16 cellular contexts compared by ENCODE assay signal in genomic region chr4:113678651-113679050, GRCh38.
A peak's percentile ranks its signal among the peaks of the same experiment; 100 is the strongest.
DNase-seq lines count a peak whose midpoint lies in the region; ATAC-seq and TF ChIP-seq lines count a peak whose summit lies in the region.
"Had no signal": no experiment of that assay in that cellular context is flagged by ENCODE, and none has a peak within 500 bp of the region (broad histone marks: within the 10 kb centered on the region; RNA-seq: fewer than 3 reads in every experiment).

No MANE protein-coding gene starts in this region.

- peaks cover 8% of the 10 kb centered on the region; the same call in 1 of the 2 replicates for H4K20me1 ChIP-seq in IMR-90 (ENCODE audit: insufficient read depth, low read length)

- no peak overlapping the region for H4K5ac ChIP-seq in IMR-90 (ENCODE audit: low read depth, low read length)

- peaks cover 33 to 65% of the 10 kb centered on the region in 2 experiments for H3K79me1 ChIP-seq in IMR-90 (ENCODE audit: low read depth in 1 of 2, low read length in 2 of 2)

- TF ChIP-seq RAD21 in IMR-90 (IDR thresholded peaks at IDR 0.05; ENCODE audit: low read length): no peak

- H2AK5ac ChIP-seq in IMR-90 (ENCODE audit: low read depth, low read length): no peak overlapping the region

- H3K4me1 ChIP-seq in IMR-90 (ENCODE audit: control insufficient read depth, insufficient read depth, low read length): peaks cover 13% of the 10 kb centered on the region

- no peak overlapping the region for H2BK15ac ChIP-seq in IMR-90 (ENCODE audit: low read depth, low read length)

- in situ Hi-C loops in IMR-90 (cut with MboI; ENCODE audit: low sequenced_read_pairs): no loop called here

- H3K9me3 Mint-ChIP-seq in chondrocyte (ENCODE audit: low read depth) (no peaks in the 10 kb centered on the region), glutamatergic neuron (ENCODE audit: unreplicated experiment) (no peaks in the 10 kb centered on the region)
- H3K9me3 Mint-ChIP-seq in natural killer cell treated with Interleukin-12 subunit alpha and Interleukin-12 subunit beta and Interleukin-15 and Interleukin-18, amount 100 ng/mL, for 72 hours: peaks cover 8% of the 10 kb centered on the region

- POLR2A ChIA-PET in IMR-90 (lab: Charles Lee; ENCODE audit: unreplicated experiment): no interaction called here

- peak overlapping the region; percentile 29; the same call in 1 of the 2 replicates for H3K18ac ChIP-seq in IMR-90 (ENCODE audit: low read depth, low read length)

- no peak overlapping the region for H3K4ac ChIP-seq in IMR-90 (ENCODE audit: low read depth, low read length)

- no peak overlapping the region for H3K9ac ChIP-seq in IMR-90 (ENCODE audit: low read depth, low read length)
- H3K9ac ChIP-seq: BLaER1, KMS-11 had no signal

- peak; percentile 41 for DNase-seq in AG09309 (ENCODE audit: low read depth)
- DNase-seq in IMR-90: peak; percentile 25
- no peak for DNase-seq in chondrocyte (ENCODE audit: low spot score)
- DNase-seq in fibroblast of the aortic adventitia (ENCODE audit: low read depth): peak; percentile 40
- DNase-seq in glutamatergic neuron: no peak
- no peak for DNase-seq in natural killer cell treated with Interleukin-12 subunit alpha and Interleukin-12 subunit beta and Interleukin-15 and Interleukin-18, amount 100 ng/mL, for 72 hours (ENCODE audit: low spot score)
- no peak for DNase-seq in activated CD4-positive, alpha-beta T cell treated with anti-CD3 and anti-CD28 coated beads, Interleukin-2, amount 50 U/mL, for 48 hours
- DNase-seq: CD4-positive, alpha-beta memory T cell; DMS153; EL; NCI-H1417 treated with DMSO at 0.1 percent for 48 hours; NCI-H1930; NCI-H526 had no signal

- no peak overlapping the region for H2BK120ac ChIP-seq in IMR-90 (ENCODE audit: low read depth, low read length)

- dilution Hi-C loops in IMR-90 (cut with HindIII; ENCODE audit: low sequenced_read_pairs, unreplicated experiment): no loop called here

- H3K27me3 Mint-ChIP-seq in chondrocyte (ENCODE audit: low read depth) (no peaks in the 10 kb centered on the region), glutamatergic neuron (ENCODE audit: unreplicated experiment) (no peaks in the 10 kb centered on the region)
- no peaks in the 10 kb centered on the region for H3K27me3 Mint-ChIP-seq in natural killer cell treated with Interleukin-12 subunit alpha and Interleukin-12 subunit beta and Interleukin-15 and Interleukin-18, amount 100 ng/mL, for 72 hours
- H3K27me3 Mint-ChIP-seq: CD4-positive, alpha-beta memory T cell had no signal

- no peak overlapping the region for H2AFZ ChIP-seq in IMR-90 (replicated peaks; ENCODE audit: low read length, poor library complexity)

- no peak for TF ChIP-seq CTCF in AG09309 (IDR thresholded peaks at IDR 0.05; ENCODE audit: control insufficient read depth, insufficient read depth, low read depth, low read length, missing control alignments)
- no peak for TF ChIP-seq CTCF in IMR-90 (conservative IDR thresholded peaks at IDR 0.05; ENCODE audit: low read depth, low read length)
- no peak for TF ChIP-seq CTCF in chondrocyte (IDR thresholded peaks at IDR 0.05)
- TF ChIP-seq CTCF in fibroblast of the aortic adventitia (IDR thresholded peaks at IDR 0.05; ENCODE audit: insufficient read depth, low read length): no peak
- no peak for TF ChIP-seq CTCF in glutamatergic neuron (IDR thresholded peaks at IDR 0.05; ENCODE audit: partially characterized antibody, unreplicated experiment)

- H3K56ac ChIP-seq in IMR-90 (ENCODE audit: extremely low read depth, insufficient read depth, low read length): no peak overlapping the region

- no peaks in the 10 kb centered on the region for H3K27me3 ChIP-seq in IMR-90 (ENCODE audit: control insufficient read depth, insufficient read depth, low read length)
- H3K27me3 ChIP-seq: BLaER1 had no signal

- H3K27ac ChIP-seq in IMR-90 (ENCODE audit: insufficient read depth, low read length): no peak overlapping the region
- H3K27ac ChIP-seq: BLaER1, KMS-11 had no signal

- no peak for ATAC-seq in IMR-90 (ENCODE audit: low read depth)
- no peak for ATAC-seq in GM21367 (IDR thresholded peaks at IDR 0.05; ENCODE audit: unreplicated experiment)
- ATAC-seq in natural killer cell treated with Interleukin-12 subunit alpha and Interleukin-12 subunit beta and Interleukin-15 and Interleukin-18, amount 100 ng/mL, for 72 hours: no peak

- H3K4me3 ChIP-seq in AG09309 (ENCODE audit: control insufficient read depth, low read depth, low read length): no peak overlapping the region
- no peak overlapping the region for H3K4me3 ChIP-seq in IMR-90 (ENCODE audit: insufficient read depth, low read depth, low read length)
- H3K4me3 ChIP-seq in fibroblast of the aortic adventitia (ENCODE audit: low read depth, low read length): no peak overlapping the region
- H3K4me3 ChIP-seq: BLaER1 had no signal

- peaks cover 7% of the 10 kb centered on the region for H3K9me1 ChIP-seq in IMR-90 (ENCODE audit: insufficient read depth, low read length)

- peak overlapping the region; percentile 69 for H3K27ac Mint-ChIP-seq in chondrocyte (ENCODE audit: unreplicated experiment)
- H3K27ac Mint-ChIP-seq in glutamatergic neuron (ENCODE audit: unreplicated experiment): no peak overlapping the region
- peak overlapping the region in 1 of 2 donors; percentile 36 for H3K27ac Mint-ChIP-seq in natural killer cell treated with Interleukin-12 subunit alpha and Interleukin-12 subunit beta and Interleukin-15 and Interleukin-18, amount 100 ng/mL, for 72 hours

- no peak overlapping the region for H4K91ac ChIP-seq in IMR-90 (ENCODE audit: insufficient read depth, low read depth, low read length)

- H3K4me2 ChIP-seq in IMR-90 (ENCODE audit: low read depth, low read length): no peak overlapping the region
- H3K4me2 ChIP-seq: BLaER1, KMS-11 had no signal

- no peak overlapping the region for H4K8ac ChIP-seq in IMR-90 (ENCODE audit: low read depth in 2 of 2, low read length in 2 of 2)

- CTCF ChIA-PET in IMR-90 (lab: Yijun Ruan, JAX): interaction anchor here (0.5 to 1.1 kb wide), 3 partner anchors 12 to 48 kb away, joined by 3 read pairs; no protein-coding TSS in a partner anchor

- no peak for TF ChIP-seq POLR2A in IMR-90 (IDR thresholded peaks at IDR 0.05; ENCODE audit: low read depth, low read length)

- no peak overlapping the region for H2AK9ac ChIP-seq in IMR-90 (replicated peaks; ENCODE audit: low read depth, low read length, poor library complexity)

- BruUV-seq in IMR-90 (replicated peaks; lab: Mats Ljungman, UMichigan): no TSS peak

- H2BK5ac ChIP-seq in IMR-90 (ENCODE audit: low read depth, low read length, poor library complexity, severe bottlenecking): no peak overlapping the region

- H2BK20ac ChIP-seq in IMR-90 (ENCODE audit: low read depth, low read length): no peak overlapping the region

- no peak overlapping the region for H3K14ac ChIP-seq in IMR-90 (replicated peaks; ENCODE audit: low read depth, low read length)

- H3K36me3 ChIP-seq in IMR-90 (ENCODE audit: control insufficient read depth, insufficient read depth, low read length): peaks cover 2% of the 10 kb centered on the region; the same call in 1 of the 2 replicates

- H3K36me3 Mint-ChIP-seq in chondrocyte (ENCODE audit: low read depth): peaks cover 2% of the 10 kb centered on the region
- H3K36me3 Mint-ChIP-seq in glutamatergic neuron (ENCODE audit: unreplicated experiment): no peaks in the 10 kb centered on the region
- H3K36me3 Mint-ChIP-seq in natural killer cell treated with Interleukin-12 subunit alpha and Interleukin-12 subunit beta and Interleukin-15 and Interleukin-18, amount 100 ng/mL, for 72 hours: peaks cover 31% of the 10 kb centered on the region

- peaks cover 76% of the 10 kb centered on the region for H3K4me1 Mint-ChIP-seq in chondrocyte (ENCODE audit: low read depth)
- peaks cover 16% of the 10 kb centered on the region for H3K4me1 Mint-ChIP-seq in glutamatergic neuron (ENCODE audit: low read depth, unreplicated experiment)
- peaks cover 32 to 46% of the 10 kb centered on the region in 2 donors for H3K4me1 Mint-ChIP-seq in natural killer cell treated with Interleukin-12 subunit alpha and Interleukin-12 subunit beta and Interleukin-15 and Interleukin-18, amount 100 ng/mL, for 72 hours (ENCODE audit: low read depth in 2 of 2)

- intact Hi-C loops in IMR-90 (cut with micrococcal nuclease): no loop called here

- H3K9me3 ChIP-seq in IMR-90 (ENCODE audit: control insufficient read depth, insufficient read depth, low read length): no peaks in the 10 kb centered on the region

- no peak overlapping the region for H3K23ac ChIP-seq in IMR-90 (ENCODE audit: low read depth, low read length)

- no peak overlapping the region for H3K4me3 Mint-ChIP-seq in chondrocyte (ENCODE audit: unreplicated experiment)
- no peak overlapping the region for H3K4me3 Mint-ChIP-seq in glutamatergic neuron (ENCODE audit: unreplicated experiment)
- H3K4me3 Mint-ChIP-seq in natural killer cell treated with Interleukin-12 subunit alpha and Interleukin-12 subunit beta and Interleukin-15 and Interleukin-18, amount 100 ng/mL, for 72 hours: no peak overlapping the region

TF ChIP-seq in IMR-90, 13 proteins besides CTCF, POLR2A, EP300 and RAD21:
- TF ChIP-seq CEBPB (IDR thresholded peaks at IDR 0.05; ENCODE audit: low read depth, low read length) (peak; percentile 77), MAFK (IDR thresholded peaks at IDR 0.05; ENCODE audit: low read depth, low read length) (no peak)

Comparison
In these comparisons a context has a peak if more than half of its experiments do, and no peak if none do; other contexts are left out.
1. DNase-seq: peak in AG09309 (single experiment), IMR-90 (single experiment) and fibroblast of the aortic adventitia (single experiment); none in chondrocyte (single experiment), glutamatergic neuron (single experiment), natural killer cell treated with Interleukin-12 subunit alpha and Interleukin-12 subunit beta and Interleukin-15 and Interleukin-18, amount 100 ng/mL, for 72 hours (single experiment) and activated CD4-positive, alpha-beta T cell treated with anti-CD3 and anti-CD28 coated beads, Interleukin-2, amount 50 U/mL, for 48 hours (0 of 2).